ENCODE assay signal across 8 cellular contexts in genomic region chr3:186783070-186783730, GRCh38. TPM values are rescaled to one million over a fixed set of nuclear protein-coding genes. Genes with fewer than 3 reads are reported as not detected.
DNase-seq lines count a peak whose midpoint lies in the region; ATAC-seq, FAIRE-seq and TF ChIP-seq lines count a peak whose summit lies in the region.

Gene EIF4A2 (plus strand): TSS chr3:186783577. CDS start chr3:186783611, 34 bp downstream.

- peak; percentile 81 for DNase-seq in GM18507 (ENCODE audit: extremely low spot score, insufficient read length, low read depth)
- peak; percentile 93 for DNase-seq in NCI-H2081 (lab: John Stamatoyannopoulos, UW)
- peak; percentile 91 for DNase-seq in T-helper 9 cell
- peak; percentile 79 for DNase-seq in astrocyte (ENCODE audit: low read depth)
- peak; percentile 93 to 96 (median 95) for DNase-seq in right cardiac atrium
- DNase-seq in putamen (ENCODE audit: low spot score) = peak; percentile 92
- peak; percentile 94 for DNase-seq in urothelium cell line (ENCODE audit: low spot score)

- H3K27ac ChIP-seq in astrocyte (ENCODE audit: low read depth, low read length) (peak within 1 kb of the TSS; percentile 99), right cardiac atrium (ENCODE audit: low read length) (peak within 1 kb of the TSS; percentile 99)

- H2AFZ ChIP-seq in astrocyte (ENCODE audit: low read depth, low read length) = peak within 1 kb of the TSS; percentile 95

- peak within 1 kb of the TSS; percentile 100 for H3K4me3 ChIP-seq in astrocyte (ENCODE audit: insufficient read depth, low read depth, low read length)
- peak within 1 kb of the TSS; percentile 91 for H3K4me3 ChIP-seq in right cardiac atrium (ENCODE audit: low read length)

- no peaks in the 10 kb centered on the region for H3K27me3 ChIP-seq in astrocyte (ENCODE audit: insufficient read depth, low read length)
- H3K27me3 ChIP-seq in right cardiac atrium (ENCODE audit: control insufficient read depth, insufficient read depth) = no peaks in the 10 kb centered on the region

- peak; percentile 72 for FAIRE-seq in GM18507 (lab: Jason Lieb, UNC)
- FAIRE-seq in astrocyte (lab: Jason Lieb, UNC) = no peak
- FAIRE-seq in urothelium cell line (lab: Jason Lieb, UNC) = no peak

- H3K4me2 ChIP-seq in astrocyte (ENCODE audit: low read length) = peak within 1 kb of the TSS; percentile 93

- WGBS in right cardiac atrium = under 1% methylated on average over 59 of the region's 59 CpGs

- TF ChIP-seq CTCF in astrocyte (IDR thresholded peaks at IDR 0.05; ENCODE audit: insufficient read depth, low read depth, low read length) = no peak

- ATAC-seq in HG02981 (IDR thresholded peaks at IDR 0.05; ENCODE audit: unreplicated experiment) (peak; percentile 63), right cardiac atrium (peak; percentile 90 to 91)

- peaks cover 32% of the 10 kb centered on the region for H3K36me3 Mint-ChIP-seq in astrocyte (ENCODE audit: low read depth, unreplicated experiment)

- no peaks in the 10 kb centered on the region for H3K9me3 ChIP-seq in astrocyte (ENCODE audit: insufficient read depth, low read depth, low read length)
- no peaks in the 10 kb centered on the region for H3K9me3 ChIP-seq in right cardiac atrium (ENCODE audit: control insufficient read depth, low read length)

- peaks cover 24% of the 10 kb centered on the region for H3K4me1 ChIP-seq in astrocyte (ENCODE audit: insufficient read depth, low read length)
- peaks cover 6% of the 10 kb centered on the region for H3K4me1 ChIP-seq in right cardiac atrium (ENCODE audit: control insufficient read depth, insufficient read depth, low read length)

- peak within 1 kb of the TSS; percentile 100 for H3K9ac ChIP-seq in astrocyte (ENCODE audit: low read length)

- H3K79me2 ChIP-seq in astrocyte (ENCODE audit: insufficient read depth, low read length) = peaks cover 54% of the 10 kb centered on the region

- H3K4me1 Mint-ChIP-seq in astrocyte (ENCODE audit: low read depth, unreplicated experiment) = peaks cover 22% of the 10 kb centered on the region

- no peaks in the 10 kb centered on the region for H3K9me3 Mint-ChIP-seq in astrocyte (ENCODE audit: unreplicated experiment)

- H3K27me3 Mint-ChIP-seq in astrocyte (ENCODE audit: low read depth, unreplicated experiment) = no peaks in the 10 kb centered on the region

- H3K4me3 Mint-ChIP-seq in astrocyte (ENCODE audit: unreplicated experiment) = peak within 1 kb of the TSS; percentile 98

- peak within 1 kb of the TSS; percentile 98 for H3K27ac Mint-ChIP-seq in astrocyte (ENCODE audit: unreplicated experiment)

- peaks cover 48% of the 10 kb centered on the region for H4K20me1 ChIP-seq in astrocyte (ENCODE audit: insufficient read depth, low read length)

- intact Hi-C loops in right cardiac atrium (cut with DNase I) = no loop called here

- peaks cover 40% of the 10 kb centered on the region for H3K36me3 ChIP-seq in astrocyte (ENCODE audit: insufficient read depth, low read length)

RNA-seq across cellular contexts. Expression of gene EIF4A2, which starts in this region (rescaled TPM):
- 323 and 337 TPM in 2 replicates for total RNA-seq in astrocyte
- total RNA-seq in right cardiac atrium = 100 to 1,000 TPM; 252 to 436 (median 397) TPM
- 378 TPM for polyA plus RNA-seq in right cardiac atrium

Comparison
In these comparisons a context has a peak if more than half of its experiments do, and no peak if none do; other contexts are left out.
1. Peak in every context shown above with its lines: DNase-seq, ATAC-seq, H3K4me3 ChIP-seq and H3K27ac ChIP-seq.